ENCODE assay signal across 21 cellular contexts in genomic region chr13:23772717-23773116, GRCh38.
DNase-seq lines count a peak whose midpoint lies in the region; ATAC-seq, FAIRE-seq and TF ChIP-seq lines count a peak whose summit lies in the region.
"Had no signal": no experiment of that assay in that cellular context is flagged by ENCODE, and none has a peak within 500 bp of the region (broad histone marks: within the 10 kb centered on the region; RNA-seq: fewer than 3 reads in every experiment).

No MANE protein-coding gene starts in this region.

- in situ Hi-C loops in K562 (cut with MboI): no loop called here

- no peaks in the 10 kb centered on the region for H3K79me2 ChIP-seq in K562 (ENCODE audit: control insufficient read depth, insufficient read depth, low read length)

- no peak overlapping the region for H3K4me2 ChIP-seq in K562 (ENCODE audit: insufficient read depth, low read length)
- H3K4me2 ChIP-seq: BLaER1 had no signal

- no peak for TF ChIP-seq RAD21 in K562 (CRISPR knock-in tag; conservative IDR thresholded peaks at IDR 0.05 in 1 of 2, IDR thresholded peaks at IDR 0.05 in 1 of 2)

- no peak overlapping the region for H3K9ac ChIP-seq in K562 (ENCODE audit: insufficient read depth in 1 of 2, low read depth in 2 of 2, low read length in 2 of 2)
- H3K9ac ChIP-seq: BLaER1 had no signal

- H3K36me3 Mint-ChIP-seq in HFFc6 (ENCODE audit: low read depth) (no peaks in the 10 kb centered on the region), mesothelial cell of epicardium (no peaks in the 10 kb centered on the region)
- H3K36me3 Mint-ChIP-seq in activated naive CD4-positive, alpha-beta T cell treated with anti-CD3 and anti-CD28 coated beads, Interleukin-2, amount 10 ng/mL, durations not matched to agents 7 days and 5 days: no peaks in the 10 kb centered on the region

- no peak overlapping the region for H2AFZ ChIP-seq in K562 (ENCODE audit: low read depth, low read length)

- H3K36me3 ChIP-seq in K562 (ENCODE audit: control insufficient read depth, insufficient read depth, low read length): no peaks in the 10 kb centered on the region
- H3K36me3 ChIP-seq: BLaER1, Peyer's patch, SJCRH30 had no signal

- H3K9me1 ChIP-seq in K562 (ENCODE audit: control insufficient read depth, insufficient read depth, low read length): no peaks in the 10 kb centered on the region

- no peak overlapping the region for H3K27ac ChIP-seq in K562 (ENCODE audit: extremely low read depth, low read depth, low read length)
- H3K27ac ChIP-seq: BLaER1, Peyer's patch, SJCRH30 had no signal

- H3K27me3 ChIP-seq in K562 (ENCODE audit: control insufficient read depth in 2 of 2, insufficient read depth in 2 of 2, low read length in 2 of 2): no peaks in the 10 kb centered on the region
- H3K27me3 ChIP-seq: BLaER1, Peyer's patch, SJCRH30 had no signal

- no peaks in the 10 kb centered on the region for H4K20me1 ChIP-seq in K562 (replicated peaks; ENCODE audit: control insufficient read depth, insufficient read depth, low read length)
- H4K20me1 ChIP-seq: BLaER1 had no signal

- no peak overlapping the region; the same call in 1 of the 2 replicates for H3K4me3 Mint-ChIP-seq in HFFc6
- H3K4me3 Mint-ChIP-seq in mesothelial cell of epicardium: no peak overlapping the region
- H3K4me3 Mint-ChIP-seq in activated naive CD4-positive, alpha-beta T cell treated with anti-CD3 and anti-CD28 coated beads, Interleukin-2, amount 10 ng/mL, durations not matched to agents 7 days and 5 days: no peak overlapping the region
- H3K4me3 Mint-ChIP-seq: CD4-positive, alpha-beta T cell had no signal

- POLR2A ChIA-PET in K562 (lab: Yijun Ruan, JAX): no interaction called here

- ATAC-seq in K562 (no peak), HG02840 (IDR thresholded peaks at IDR 0.05; ENCODE audit: low FRiP score, unreplicated experiment) (no peak)

- no TSS peak for BruUV-seq in K562 (replicated peaks; lab: Mats Ljungman, UMichigan)

- no peak for FAIRE-seq in K562 (lab: Jason Lieb, UNC)
- FAIRE-seq: GM12878, GM18507 had no signal

- H3K9me3 Mint-ChIP-seq in HFFc6 (no peaks in the 10 kb centered on the region), mesothelial cell of epicardium (no peaks in the 10 kb centered on the region)
- H3K9me3 Mint-ChIP-seq in activated naive CD4-positive, alpha-beta T cell treated with anti-CD3 and anti-CD28 coated beads, Interleukin-2, amount 10 ng/mL, durations not matched to agents 7 days and 5 days: no peaks in the 10 kb centered on the region
- H3K9me3 Mint-ChIP-seq: CD4-positive, alpha-beta T cell had no signal

- H3K27ac Mint-ChIP-seq in HFFc6: peak overlapping the region; percentile 52; the same call in 1 of the 2 replicates
- peak overlapping the region; percentile 37 for H3K27ac Mint-ChIP-seq in mesothelial cell of epicardium
- H3K27ac Mint-ChIP-seq in activated naive CD4-positive, alpha-beta T cell treated with anti-CD3 and anti-CD28 coated beads, Interleukin-2, amount 10 ng/mL, durations not matched to agents 7 days and 5 days: no peak overlapping the region
- H3K27ac Mint-ChIP-seq: CD4-positive, alpha-beta T cell had no signal

- intact Hi-C loops in K562 (cut with micrococcal nuclease): no loop called here

- TF ChIP-seq EP300 in K562 (IDR thresholded peaks at IDR 0.05; ENCODE audit: low read length): no peak

- H3K4me1 Mint-ChIP-seq in HFFc6 (ENCODE audit: low read depth) (peaks cover 20% of the 10 kb centered on the region), mesothelial cell of epicardium (peaks cover 66% of the 10 kb centered on the region)
- H3K4me1 Mint-ChIP-seq in activated naive CD4-positive, alpha-beta T cell treated with anti-CD3 and anti-CD28 coated beads, Interleukin-2, amount 10 ng/mL, durations not matched to agents 7 days and 5 days: peaks cover 25% of the 10 kb centered on the region

- H3K4me1 ChIP-seq in K562 (replicated peaks in 1 of 2; ENCODE audit: control insufficient read depth in 2 of 2, insufficient read depth in 2 of 2, low read length in 2 of 2): no peaks in the 10 kb centered on the region
- H3K4me1 ChIP-seq: Peyer's patch had no signal

- H3K9me3 ChIP-seq in K562 (replicated peaks; ENCODE audit: control insufficient read depth, insufficient read depth, low read depth, low read length): no peaks in the 10 kb centered on the region
- H3K9me3 ChIP-seq: BLaER1, Peyer's patch, SJCRH30 had no signal

- H3K27me3 Mint-ChIP-seq in HFFc6 (ENCODE audit: insufficient read depth): no peaks in the 10 kb centered on the region
- no peaks in the 10 kb centered on the region for H3K27me3 Mint-ChIP-seq in mesothelial cell of epicardium (ENCODE audit: low read depth)
- H3K27me3 Mint-ChIP-seq in activated naive CD4-positive, alpha-beta T cell treated with anti-CD3 and anti-CD28 coated beads, Interleukin-2, amount 10 ng/mL, durations not matched to agents 7 days and 5 days: no peaks in the 10 kb centered on the region
- H3K27me3 Mint-ChIP-seq: CD4-positive, alpha-beta T cell had no signal

- TF ChIP-seq CTCF in HFFc6 (IDR thresholded peaks at IDR 0.05): no peak
- no peak for TF ChIP-seq CTCF in K562 (IDR thresholded peaks at IDR 0.05 in 2 of 3, conservative IDR thresholded peaks at IDR 0.05 in 1 of 3; ENCODE audit: insufficient read depth in 2 of 3, low read depth in 1 of 3, low read length in 3 of 3)
- no peak for TF ChIP-seq CTCF in mesothelial cell of epicardium (IDR thresholded peaks at IDR 0.05; ENCODE audit: unreplicated experiment)

- CTCF ChIA-PET in K562 (lab: Yijun Ruan, JAX; ENCODE audit: low intra/inter-chr PET ratio): no interaction called here
- CTCF ChIA-PET in activated naive CD4-positive, alpha-beta T cell treated with anti-CD3 and anti-CD28 coated beads, Interleukin-2, amount 10 ng/mL, durations not matched to agents 7 days and 5 days (lab: Charles Lee): no interaction called here

- H3K4me3 ChIP-seq in K562: no peak overlapping the region
- H3K4me3 ChIP-seq: BLaER1, GM12878, Peyer's patch, SJCRH30 had no signal

- 17% methylated on average over 2 of the region's 2 CpGs for WGBS in K562 (ENCODE audit: insufficient coverage, low coverage, missing lambda C conversion rate)

- no peak for TF ChIP-seq POLR2A in K562 (conservative IDR thresholded peaks at IDR 0.05)

- DNase-seq in HFFc6 (no peak), K562 (ENCODE audit: extremely low read depth in 1 of 4, low spot score in 3 of 4) (no peak), mesothelial cell of epicardium (ENCODE audit: low spot score in 2 of 2, unreplicated experiment in 2 of 2) (no peak), HuH-7 (ENCODE audit: low spot score) (no peak), occipital lobe (lab: John Stamatoyannopoulos, UW) (no peak)
- no peak for DNase-seq in activated naive CD4-positive, alpha-beta T cell treated with anti-CD3 and anti-CD28 coated beads, Interleukin-2, amount 10 ng/mL, durations not matched to agents 7 days and 5 days
- DNase-seq: ACHN; CD4-positive, alpha-beta T cell; COR-L47; DMS79 treated with DMSO at 0.1 percent for 48 hours; KBM-7; NCI-H1092; NCI-H1436; NCI-H1930; NCI-H748 treated with DMSO at 0.1 percent for 48 hours; Peyer's patch; SJCRH30 had no signal

TF ChIP-seq in K562, 482 proteins besides CTCF, POLR2A, EP300 and RAD21:
- TF ChIP-seq CEBPB (tag; IDR thresholded peaks at IDR 0.05) (0 out of 2 replicates have a peak, but pooled peaks have one; percentile 16), BRD9 (IDR thresholded peaks at IDR 0.05; ENCODE audit: low read depth, partially characterized antibody) (no peak), E4F1 (CRISPR knock-in tag; IDR thresholded peaks at IDR 0.05; ENCODE audit: borderline replicate concordance) (no peak), HNRNPLL (IDR thresholded peaks at IDR 0.05; ENCODE audit: low read depth, low read length, poor library complexity, severe bottlenecking) (no peak)
